In the genomic region with DNA sequence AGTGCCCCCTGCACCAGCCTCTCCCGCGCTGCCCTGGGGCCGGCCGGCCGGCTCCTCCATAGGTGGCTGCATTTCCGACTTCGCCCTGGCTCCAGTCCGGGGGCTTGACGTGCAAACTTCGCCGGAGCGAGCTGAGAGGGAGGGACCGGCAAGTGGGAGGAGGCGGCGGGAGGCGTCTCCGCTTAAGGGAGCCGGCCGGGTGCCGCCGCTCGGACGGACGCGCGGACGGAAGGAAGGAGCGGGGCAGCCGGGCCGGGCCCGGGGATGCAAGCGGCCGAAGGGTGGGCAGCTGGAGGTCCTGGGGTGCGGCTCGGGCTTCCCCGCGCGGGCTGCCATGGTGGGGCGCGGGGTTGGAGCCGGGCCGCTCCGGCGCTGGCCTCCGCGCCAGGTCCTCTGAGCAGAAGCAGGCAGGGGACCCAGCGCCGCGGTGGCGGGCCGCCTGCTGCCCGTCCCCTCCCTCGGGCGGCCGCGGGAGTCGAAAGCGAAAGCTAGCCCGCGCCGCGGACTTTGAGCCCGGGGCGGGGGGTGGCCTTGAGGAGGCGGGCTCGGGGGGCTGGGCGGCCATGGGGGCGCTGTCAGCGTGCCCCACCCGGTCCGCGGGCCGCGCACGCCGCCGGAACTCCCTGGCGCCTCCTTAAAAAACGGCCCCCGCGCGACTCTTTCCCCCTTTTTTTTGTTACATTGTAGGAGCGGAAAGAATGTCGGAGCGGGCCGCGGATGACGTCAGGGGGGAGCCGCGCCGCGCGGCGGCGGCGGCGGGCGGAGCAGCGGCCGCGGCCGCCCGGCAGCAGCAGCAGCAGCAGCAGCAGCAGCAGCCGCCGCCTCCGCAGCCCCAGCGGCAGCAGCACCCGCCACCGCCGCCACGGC, we compare ENCODE assay signal across 1 cellular context.
TF ChIP-seq lines count a peak whose summit lies in the region.

A gene (minus strand): TSS at position 483 of the 867 bp plus-strand sequence.

TF ChIP-seq in HepG2, 621 proteins besides CTCF, POLR2A, EP300 and RAD21 (continued from another document and continues in another):
- TF ChIP-seq, protein P1, sequence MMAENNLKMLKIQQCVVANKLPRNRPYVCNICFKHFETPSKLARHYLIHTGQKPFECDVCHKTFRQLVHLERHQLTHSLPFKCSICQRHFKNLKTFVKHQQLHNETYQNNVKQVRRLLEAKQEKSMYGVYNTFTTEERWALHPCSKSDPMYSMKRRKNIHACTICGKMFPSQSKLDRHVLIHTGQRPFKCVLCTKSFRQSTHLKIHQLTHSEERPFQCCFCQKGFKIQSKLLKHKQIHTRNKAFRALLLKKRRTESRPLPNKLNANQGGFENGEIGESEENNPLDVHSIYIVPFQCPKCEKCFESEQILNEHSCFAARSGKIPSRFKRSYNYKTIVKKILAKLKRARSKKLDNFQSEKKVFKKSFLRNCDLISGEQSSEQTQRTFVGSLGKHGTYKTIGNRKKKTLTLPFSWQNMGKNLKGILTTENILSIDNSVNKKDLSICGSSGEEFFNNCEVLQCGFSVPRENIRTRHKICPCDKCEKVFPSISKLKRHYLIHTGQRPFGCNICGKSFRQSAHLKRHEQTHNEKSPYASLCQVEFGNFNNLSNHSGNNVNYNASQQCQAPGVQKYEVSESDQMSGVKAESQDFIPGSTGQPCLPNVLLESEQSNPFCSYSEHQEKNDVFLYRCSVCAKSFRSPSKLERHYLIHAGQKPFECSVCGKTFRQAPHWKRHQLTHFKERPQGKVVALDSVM (CRISPR knock-in tag; IDR thresholded peaks at IDR 0.05), result 0 out of 2 replicates have a peak, but pooled peaks have one; percentile 22
- no peak; the same call in 1 of the 2 replicates for TF ChIP-seq ZBTB7B (CRISPR knock-in tag; IDR thresholded peaks at IDR 0.05)
- TF ChIP-seq, protein P2, sequence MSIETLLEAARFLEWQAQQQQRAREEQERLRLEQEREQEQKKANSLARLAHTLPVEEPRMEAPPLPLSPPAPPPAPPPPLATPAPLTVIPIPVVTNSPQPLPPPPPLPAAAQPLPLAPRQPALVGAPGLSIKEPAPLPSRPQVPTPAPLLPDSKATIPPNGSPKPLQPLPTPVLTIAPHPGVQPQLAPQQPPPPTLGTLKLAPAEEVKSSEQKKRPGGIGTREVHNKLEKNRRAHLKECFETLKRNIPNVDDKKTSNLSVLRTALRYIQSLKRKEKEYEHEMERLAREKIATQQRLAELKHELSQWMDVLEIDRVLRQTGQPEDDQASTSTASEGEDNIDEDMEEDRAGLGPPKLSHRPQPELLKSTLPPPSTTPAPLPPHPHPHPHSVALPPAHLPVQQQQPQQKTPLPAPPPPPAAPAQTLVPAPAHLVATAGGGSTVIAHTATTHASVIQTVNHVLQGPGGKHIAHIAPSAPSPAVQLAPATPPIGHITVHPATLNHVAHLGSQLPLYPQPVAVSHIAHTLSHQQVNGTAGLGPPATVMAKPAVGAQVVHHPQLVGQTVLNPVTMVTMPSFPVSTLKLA (IDR thresholded peaks at IDR 0.05), result no peak
- TF ChIP-seq, protein P3, sequence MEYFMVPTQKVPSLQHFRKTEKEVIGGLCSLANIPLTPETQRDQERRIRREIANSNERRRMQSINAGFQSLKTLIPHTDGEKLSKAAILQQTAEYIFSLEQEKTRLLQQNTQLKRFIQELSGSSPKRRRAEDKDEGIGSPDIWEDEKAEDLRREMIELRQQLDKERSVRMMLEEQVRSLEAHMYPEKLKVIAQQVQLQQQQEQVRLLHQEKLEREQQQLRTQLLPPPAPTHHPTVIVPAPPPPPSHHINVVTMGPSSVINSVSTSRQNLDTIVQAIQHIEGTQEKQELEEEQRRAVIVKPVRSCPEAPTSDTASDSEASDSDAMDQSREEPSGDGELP (IDR thresholded peaks at IDR 0.05; ENCODE audit: borderline replicate concordance, low read depth), result peak; percentile 5; the same call in 1 of the 2 replicates
- no peak for TF ChIP-seq GFI1 (CRISPR knock-in tag; IDR thresholded peaks at IDR 0.05; ENCODE audit: borderline replicate concordance)
- peak; percentile 48; the same call in 1 of the 2 replicates for TF ChIP-seq ZNF724P (CRISPR knock-in tag; IDR thresholded peaks at IDR 0.05; ENCODE audit: borderline replicate concordance)
- 0 out of 2 replicates have a peak, but pooled peaks have one; percentile 17 for TF ChIP-seq ZNF605 (CRISPR knock-in tag; IDR thresholded peaks at IDR 0.05)
- TF ChIP-seq, protein P4, sequence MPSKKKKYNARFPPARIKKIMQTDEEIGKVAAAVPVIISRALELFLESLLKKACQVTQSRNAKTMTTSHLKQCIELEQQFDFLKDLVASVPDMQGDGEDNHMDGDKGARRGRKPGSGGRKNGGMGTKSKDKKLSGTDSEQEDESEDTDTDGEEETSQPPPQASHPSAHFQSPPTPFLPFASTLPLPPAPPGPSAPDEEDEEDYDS (CRISPR knock-in tag; IDR thresholded peaks at IDR 0.05), result peak; percentile 15; the same call in 1 of the 2 replicates
- TF ChIP-seq ARID2 (CRISPR knock-in tag; IDR thresholded peaks at IDR 0.05; ENCODE audit: borderline replicate concordance), result no peak
- TF ChIP-seq, protein P5, sequence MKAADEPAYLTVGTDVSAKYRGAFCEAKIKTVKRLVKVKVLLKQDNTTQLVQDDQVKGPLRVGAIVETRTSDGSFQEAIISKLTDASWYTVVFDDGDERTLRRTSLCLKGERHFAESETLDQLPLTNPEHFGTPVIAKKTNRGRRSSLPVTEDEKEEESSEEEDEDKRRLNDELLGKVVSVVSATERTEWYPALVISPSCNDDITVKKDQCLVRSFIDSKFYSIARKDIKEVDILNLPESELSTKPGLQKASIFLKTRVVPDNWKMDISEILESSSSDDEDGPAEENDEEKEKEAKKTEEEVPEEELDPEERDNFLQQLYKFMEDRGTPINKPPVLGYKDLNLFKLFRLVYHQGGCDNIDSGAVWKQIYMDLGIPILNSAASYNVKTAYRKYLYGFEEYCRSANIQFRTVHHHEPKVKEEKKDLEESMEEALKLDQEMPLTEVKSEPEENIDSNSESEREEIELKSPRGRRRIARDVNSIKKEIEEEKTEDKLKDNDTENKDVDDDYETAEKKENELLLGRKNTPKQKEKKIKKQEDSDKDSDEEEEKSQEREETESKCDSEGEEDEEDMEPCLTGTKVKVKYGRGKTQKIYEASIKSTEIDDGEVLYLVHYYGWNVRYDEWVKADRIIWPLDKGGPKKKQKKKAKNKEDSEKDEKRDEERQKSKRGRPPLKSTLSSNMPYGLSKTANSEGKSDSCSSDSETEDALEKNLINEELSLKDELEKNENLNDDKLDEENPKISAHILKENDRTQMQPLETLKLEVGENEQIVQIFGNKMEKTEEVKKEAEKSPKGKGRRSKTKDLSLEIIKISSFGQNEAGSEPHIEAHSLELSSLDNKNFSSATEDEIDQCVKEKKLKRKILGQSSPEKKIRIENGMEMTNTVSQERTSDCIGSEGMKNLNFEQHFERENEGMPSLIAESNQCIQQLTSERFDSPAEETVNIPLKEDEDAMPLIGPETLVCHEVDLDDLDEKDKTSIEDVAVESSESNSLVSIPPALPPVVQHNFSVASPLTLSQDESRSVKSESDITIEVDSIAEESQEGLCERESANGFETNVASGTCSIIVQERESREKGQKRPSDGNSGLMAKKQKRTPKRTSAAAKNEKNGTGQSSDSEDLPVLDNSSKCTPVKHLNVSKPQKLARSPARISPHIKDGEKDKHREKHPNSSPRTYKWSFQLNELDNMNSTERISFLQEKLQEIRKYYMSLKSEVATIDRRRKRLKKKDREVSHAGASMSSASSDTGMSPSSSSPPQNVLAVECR (CRISPR knock-in tag; IDR thresholded peaks at IDR 0.05; ENCODE audit: borderline replicate concordance), result peak; percentile 78; the same call in 1 of the 2 replicates
- no peak for TF ChIP-seq RCOR2 (CRISPR knock-in tag; IDR thresholded peaks at IDR 0.05)
- peak; percentile 94 for TF ChIP-seq ASH2L (IDR thresholded peaks at IDR 0.05; ENCODE audit: insufficient read length, low read depth, low read length)
- TF ChIP-seq, protein P6, sequence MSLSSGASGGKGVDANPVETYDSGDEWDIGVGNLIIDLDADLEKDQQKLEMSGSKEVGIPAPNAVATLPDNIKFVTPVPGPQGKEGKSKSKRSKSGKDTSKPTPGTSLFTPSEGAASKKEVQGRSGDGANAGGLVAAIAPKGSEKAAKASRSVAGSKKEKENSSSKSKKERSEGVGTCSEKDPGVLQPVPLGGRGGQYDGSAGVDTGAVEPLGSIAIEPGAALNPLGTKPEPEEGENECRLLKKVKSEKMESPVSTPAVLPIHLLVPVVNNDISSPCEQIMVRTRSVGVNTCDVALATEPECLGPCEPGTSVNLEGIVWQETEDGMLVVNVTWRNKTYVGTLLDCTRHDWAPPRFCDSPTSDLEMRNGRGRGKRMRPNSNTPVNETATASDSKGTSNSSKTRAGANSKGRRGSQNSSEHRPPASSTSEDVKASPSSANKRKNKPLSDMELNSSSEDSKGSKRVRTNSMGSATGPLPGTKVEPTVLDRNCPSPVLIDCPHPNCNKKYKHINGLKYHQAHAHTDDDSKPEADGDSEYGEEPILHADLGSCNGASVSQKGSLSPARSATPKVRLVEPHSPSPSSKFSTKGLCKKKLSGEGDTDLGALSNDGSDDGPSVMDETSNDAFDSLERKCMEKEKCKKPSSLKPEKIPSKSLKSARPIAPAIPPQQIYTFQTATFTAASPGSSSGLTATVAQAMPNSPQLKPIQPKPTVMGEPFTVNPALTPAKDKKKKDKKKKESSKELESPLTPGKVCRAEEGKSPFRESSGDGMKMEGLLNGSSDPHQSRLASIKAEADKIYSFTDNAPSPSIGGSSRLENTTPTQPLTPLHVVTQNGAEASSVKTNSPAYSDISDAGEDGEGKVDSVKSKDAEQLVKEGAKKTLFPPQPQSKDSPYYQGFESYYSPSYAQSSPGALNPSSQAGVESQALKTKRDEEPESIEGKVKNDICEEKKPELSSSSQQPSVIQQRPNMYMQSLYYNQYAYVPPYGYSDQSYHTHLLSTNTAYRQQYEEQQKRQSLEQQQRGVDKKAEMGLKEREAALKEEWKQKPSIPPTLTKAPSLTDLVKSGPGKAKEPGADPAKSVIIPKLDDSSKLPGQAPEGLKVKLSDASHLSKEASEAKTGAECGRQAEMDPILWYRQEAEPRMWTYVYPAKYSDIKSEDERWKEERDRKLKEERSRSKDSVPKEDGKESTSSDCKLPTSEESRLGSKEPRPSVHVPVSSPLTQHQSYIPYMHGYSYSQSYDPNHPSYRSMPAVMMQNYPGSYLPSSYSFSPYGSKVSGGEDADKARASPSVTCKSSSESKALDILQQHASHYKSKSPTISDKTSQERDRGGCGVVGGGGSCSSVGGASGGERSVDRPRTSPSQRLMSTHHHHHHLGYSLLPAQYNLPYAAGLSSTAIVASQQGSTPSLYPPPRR (CRISPR knock-in tag; IDR thresholded peaks at IDR 0.05; ENCODE audit: borderline replicate concordance), result no peak
- TF ChIP-seq, protein P7, sequence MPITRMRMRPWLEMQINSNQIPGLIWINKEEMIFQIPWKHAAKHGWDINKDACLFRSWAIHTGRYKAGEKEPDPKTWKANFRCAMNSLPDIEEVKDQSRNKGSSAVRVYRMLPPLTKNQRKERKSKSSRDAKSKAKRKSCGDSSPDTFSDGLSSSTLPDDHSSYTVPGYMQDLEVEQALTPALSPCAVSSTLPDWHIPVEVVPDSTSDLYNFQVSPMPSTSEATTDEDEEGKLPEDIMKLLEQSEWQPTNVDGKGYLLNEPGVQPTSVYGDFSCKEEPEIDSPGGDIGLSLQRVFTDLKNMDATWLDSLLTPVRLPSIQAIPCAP (CRISPR knock-in tag; IDR thresholded peaks at IDR 0.05; ENCODE audit: low read depth), result peak; percentile 98
- TF ChIP-seq, protein P8, sequence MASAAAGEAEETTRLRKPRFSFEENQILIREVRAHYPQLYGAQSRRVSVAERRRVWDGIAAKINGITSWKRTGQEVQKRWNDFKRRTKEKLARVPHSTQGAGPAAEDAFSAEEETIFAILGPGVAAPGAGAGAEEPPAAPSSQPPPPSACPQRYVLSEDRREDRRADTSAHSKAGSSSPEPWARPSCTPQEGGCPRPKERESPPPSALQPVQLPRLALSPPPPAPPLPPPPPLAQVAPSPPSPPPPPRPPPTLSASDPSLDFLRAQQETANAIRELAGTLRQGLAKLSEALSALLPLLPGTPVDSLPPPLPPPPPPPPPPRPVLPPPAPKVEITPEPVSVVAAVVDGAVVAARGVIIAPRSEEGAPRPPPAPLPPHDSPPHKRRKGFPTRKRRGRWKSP (CRISPR knock-in tag; IDR thresholded peaks at IDR 0.05), result peak; percentile 87
- no peak for TF ChIP-seq CCAR2 (optimal IDR thresholded peaks at IDR 0.05; ENCODE audit: low read depth, low read length)
- TF ChIP-seq ZNF772 (CRISPR knock-in tag; IDR thresholded peaks at IDR 0.05), result peak; percentile 55; the same call in 1 of the 2 replicates
- TF ChIP-seq ZNF484 (CRISPR knock-in tag; IDR thresholded peaks at IDR 0.05; ENCODE audit: borderline replicate concordance, low read depth), result no peak
- no peak for TF ChIP-seq SP140L (CRISPR knock-in tag; IDR thresholded peaks at IDR 0.05; ENCODE audit: borderline replicate concordance)
- no peak for TF ChIP-seq NBN (conservative IDR thresholded peaks at IDR 0.05)
- no peak for TF ChIP-seq ZNF337 (CRISPR knock-in tag; IDR thresholded peaks at IDR 0.05; ENCODE audit: borderline replicate concordance, low read depth)
- no peak for TF ChIP-seq NONO (IDR thresholded peaks at IDR 0.05)
- TF ChIP-seq NONO (CRISPR knock-in tag; conservative IDR thresholded peaks at IDR 0.05), result peak; percentile 38; the same call in 1 of the 2 replicates
- TF ChIP-seq, protein P9, sequence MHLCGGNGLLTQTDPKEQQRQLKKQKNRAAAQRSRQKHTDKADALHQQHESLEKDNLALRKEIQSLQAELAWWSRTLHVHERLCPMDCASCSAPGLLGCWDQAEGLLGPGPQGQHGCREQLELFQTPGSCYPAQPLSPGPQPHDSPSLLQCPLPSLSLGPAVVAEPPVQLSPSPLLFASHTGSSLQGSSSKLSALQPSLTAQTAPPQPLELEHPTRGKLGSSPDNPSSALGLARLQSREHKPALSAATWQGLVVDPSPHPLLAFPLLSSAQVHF (CRISPR knock-in tag; IDR thresholded peaks at IDR 0.05), result no peak
- TF ChIP-seq THAP11 (CRISPR knock-in tag; IDR thresholded peaks at IDR 0.05), result peak; percentile 31
- TF ChIP-seq NFYB (CRISPR knock-in tag; IDR thresholded peaks at IDR 0.05), result peak; percentile 15; the same call in 1 of the 2 replicates
- TF ChIP-seq SOX6 (IDR thresholded peaks at IDR 0.05), result no peak
- peak; percentile 45; the same call in 1 of the 2 replicates for TF ChIP-seq SOX6 (CRISPR knock-in tag; IDR thresholded peaks at IDR 0.05)
- TF ChIP-seq ZNF430 (CRISPR knock-in tag; IDR thresholded peaks at IDR 0.05), result no peak
- 0 out of 2 replicates have a peak, but pooled peaks have one; percentile 10 for TF ChIP-seq NCOA2 (CRISPR knock-in tag; IDR thresholded peaks at IDR 0.05)
- 0 out of 2 replicates have a peak, but pooled peaks have one; percentile 15 for TF ChIP-seq ZKSCAN8 (CRISPR knock-in tag; IDR thresholded peaks at IDR 0.05; ENCODE audit: borderline replicate concordance)
- no peak for TF ChIP-seq SRSF4 (IDR thresholded peaks at IDR 0.05; ENCODE audit: low read depth, low read length, poor library complexity, severe bottlenecking)
- TF ChIP-seq KDM4B (CRISPR knock-in tag; IDR thresholded peaks at IDR 0.05), result no peak
- no peak for TF ChIP-seq ZNF562 (CRISPR knock-in tag; IDR thresholded peaks at IDR 0.05; ENCODE audit: borderline replicate concordance)
- TF ChIP-seq KDM1A (CRISPR knock-in tag; IDR thresholded peaks at IDR 0.05), result no peak
- TF ChIP-seq ZNF460 (CRISPR knock-in tag; IDR thresholded peaks at IDR 0.05; ENCODE audit: borderline replicate concordance), result no peak; the same call in 1 of the 2 replicates
- TF ChIP-seq HDAC6 (IDR thresholded peaks at IDR 0.05; ENCODE audit: low read depth, low read length), result no peak
- no peak for TF ChIP-seq NFE2L2 (IDR thresholded peaks at IDR 0.05; ENCODE audit: low read length)
- no peak for TF ChIP-seq PRMT3 (CRISPR knock-in tag; IDR thresholded peaks at IDR 0.05; ENCODE audit: borderline replicate concordance, low read depth)
- no peak for TF ChIP-seq ZNF44 (CRISPR knock-in tag; IDR thresholded peaks at IDR 0.05)
- no peak for TF ChIP-seq ATM (IDR thresholded peaks at IDR 0.05; ENCODE audit: borderline replicate concordance)
- TF ChIP-seq HMG20A (CRISPR knock-in tag; IDR thresholded peaks at IDR 0.05; ENCODE audit: borderline replicate concordance), result no peak
